ENCODE assay signal across 1 cellular context in genomic region chr11:61816736-61817455, GRCh38.
TF ChIP-seq lines count a peak whose summit lies in the region.

Gene FADS1, minus strand, starts transcription at chr11:61817003. Its CDS starts 74 bp downstream, at chr11:61816929.

TF ChIP-seq in K562, 482 proteins besides CTCF, POLR2A, EP300 and RAD21 (continued from another document and continues in another):
- TF ChIP-seq MGA (IDR thresholded peaks at IDR 0.05) (peak; percentile 91), LARP7 (IDR thresholded peaks at IDR 0.05) (no peak), ZNF398 (CRISPR knock-in tag; IDR thresholded peaks at IDR 0.05) (no peak), POLR2AphosphoS2 (IDR thresholded peaks at IDR 0.05; ENCODE audit: low read length) (no peak), KAT7 (CRISPR knock-in tag; IDR thresholded peaks at IDR 0.05; ENCODE audit: borderline replicate concordance) (peak; percentile 74; the same call in 1 of the 2 replicates), ZNF217 (CRISPR knock-in tag; IDR thresholded peaks at IDR 0.05) (no peak), HIVEP1 (CRISPR knock-in tag; IDR thresholded peaks at IDR 0.05) (0 out of 2 replicates have a peak, but pooled peaks have one; percentile 39), ZNF511 (CRISPR knock-in tag; IDR thresholded peaks at IDR 0.05) (peak; percentile 6; the same call in 1 of the 2 replicates), ZNF696 (CRISPR knock-in tag; conservative IDR thresholded peaks at IDR 0.05) (no peak), GATAD2B (IDR thresholded peaks at IDR 0.05; ENCODE audit: borderline replicate concordance) (peak; percentile 75), SREBF2 (CRISPR knock-in tag; IDR thresholded peaks at IDR 0.05) (no peak), ARID3B (CRISPR knock-in tag; IDR thresholded peaks at IDR 0.05; ENCODE audit: borderline replicate concordance) (no peak), TAF1 (IDR thresholded peaks at IDR 0.05; ENCODE audit: control insufficient read depth, extremely low read depth, insufficient read depth, low read length, severe bottlenecking) (peak; percentile 58), ZHX1 (conservative IDR thresholded peaks at IDR 0.05; ENCODE audit: low read length) (no peak), ARID2 (IDR thresholded peaks at IDR 0.05) (no peak), NCOA2 (IDR thresholded peaks at IDR 0.05; ENCODE audit: partially characterized antibody in 2 of 2) (no peak), PHB2 (IDR thresholded peaks at IDR 0.05; ENCODE audit: low read depth) (no peak), ZNF311 (CRISPR knock-in tag; IDR thresholded peaks at IDR 0.05) (no peak), POLR3G (IDR thresholded peaks at IDR 0.05; ENCODE audit: extremely low read depth, insufficient read length, insufficient replicate concordance) (no peak), CEBPG (CRISPR knock-in tag; IDR thresholded peaks at IDR 0.05) (peak; percentile 94), CEBPG (tag; conservative IDR thresholded peaks at IDR 0.05 in 1 of 2, IDR thresholded peaks at IDR 0.05 in 1 of 2) (peak; percentile 77 to 95), SOX6 (IDR thresholded peaks at IDR 0.05) (peak; percentile 50; the same call in 1 of the 2 replicates), CBFA2T3 (IDR thresholded peaks at IDR 0.05) (peak; percentile 36; the same call in 1 of the 2 replicates), ZNF589 (CRISPR knock-in tag; IDR thresholded peaks at IDR 0.05; ENCODE audit: low read depth) (peak; percentile 93), RAD51 (IDR thresholded peaks at IDR 0.05; ENCODE audit: borderline replicate concordance, low read depth) (no peak; the same call in 1 of the 2 replicates), FOXA3 (CRISPR knock-in tag; conservative IDR thresholded peaks at IDR 0.05 in 1 of 2, IDR thresholded peaks at IDR 0.05 in 1 of 2) (peak in 1 of 2 experiments; percentile 35; a peak in 1 of 4 replicates), ZNF778 (CRISPR knock-in tag; IDR thresholded peaks at IDR 0.05) (no peak), NCOA6 (IDR thresholded peaks at IDR 0.05) (no peak), CXXC5 (CRISPR knock-in tag; IDR thresholded peaks at IDR 0.05) (peak; percentile 93), SMARCA4 (IDR thresholded peaks at IDR 0.05) (no peak), SMAD4 (CRISPR knock-in tag; conservative IDR thresholded peaks at IDR 0.05) (peak; percentile 93), THAP7 (CRISPR knock-in tag; IDR thresholded peaks at IDR 0.05) (no peak), HINFP (tag; conservative IDR thresholded peaks at IDR 0.05; ENCODE audit: low read depth) (no peak), CEBPB (tag; IDR thresholded peaks at IDR 0.05) (peak; percentile 98), E2F3 (CRISPR knock-in tag; IDR thresholded peaks at IDR 0.05) (peak; percentile 84), GTF2B (IDR thresholded peaks at IDR 0.05; ENCODE audit: extremely low read depth, insufficient read length) (no peak), ZNF740 (CRISPR knock-in tag; IDR thresholded peaks at IDR 0.05) (no peak; the same call in 1 of the 2 replicates), ZNF740 (tag; IDR thresholded peaks at IDR 0.05) (no peak), TCFL5 (CRISPR knock-in tag; conservative IDR thresholded peaks at IDR 0.05) (no peak), ZNF780A (CRISPR knock-in tag; IDR thresholded peaks at IDR 0.05) (no peak), ZNF23 (CRISPR knock-in tag; IDR thresholded peaks at IDR 0.05) (no peak)
